Comparison of ENCODE assay signal across 8 cellular contexts in genomic region chr9:123834907-123835562, GRCh38.
DNase-seq lines count a peak whose midpoint lies in the region; ATAC-seq, FAIRE-seq and TF ChIP-seq lines count a peak whose summit lies in the region.

No MANE protein-coding gene starts in this region.

- DNase-seq in DMS153 (lab: John Stamatoyannopoulos, UW), result peak; percentile 38
- DNase-seq in H54 (ENCODE audit: insufficient read length, low spot score), result no peak
- DNase-seq in SKM-1 treated with dmso at 0.1 percent for 144 hours (lab: John Stamatoyannopoulos, UW; ENCODE audit: unreplicated experiment), result peak; percentile 77
- DNase-seq in immature natural killer cell, result peak; percentile 12 to 29 (median 13)
- DNase-seq in testis, result no peak
- no peak for DNase-seq in gastrocnemius medialis
- DNase-seq in tibial artery, result no peak

- peaks cover 0 to 21% (median 5%) of the 10 kb centered on the region in 3 donors for H3K36me3 Mint-ChIP-seq in immature natural killer cell

- peaks cover 23 to 25% of the 10 kb centered on the region in 2 donors for H3K4me1 Mint-ChIP-seq in immature natural killer cell

- intact Hi-C loops in testis (cut with DNase I; ENCODE audit: low total_unique reads) (no loop called here), gastrocnemius medialis (cut with DNase I; ENCODE audit: low total_unique reads) (no loop called here), tibial artery (cut with DNase I; ENCODE audit: low total_unique reads) (no loop called here)

- H3K4me1 ChIP-seq in testis (peaks cover 14% of the 10 kb centered on the region), gastrocnemius medialis (peaks cover 4 to 10% of the 10 kb centered on the region in 2 donors), tibial artery (peaks cover 0 to 5% (median 0%) of the 10 kb centered on the region in 4 donors)

- WGBS in testis, 2 donors, result 42% methylated on average over 7 of the region's 7 CpGs

- TF ChIP-seq POLR2A in H54 (IDR thresholded peaks at IDR 0.05; ENCODE audit: low read depth, low read length) (no peak), testis (IDR thresholded peaks at IDR 0.05) (no peak), gastrocnemius medialis (IDR thresholded peaks at IDR 0.05) (no peak)

- no peaks in the 10 kb centered on the region for H3K9me3 ChIP-seq in testis
- no peaks in the 10 kb centered on the region for H3K9me3 ChIP-seq in gastrocnemius medialis
- H3K9me3 ChIP-seq in tibial artery, result no peaks in the 10 kb centered on the region

- H3K36me3 ChIP-seq in testis (ENCODE audit: low read depth, missing control alignments) (no peaks in the 10 kb centered on the region), gastrocnemius medialis (no peaks in the 10 kb centered on the region), tibial artery (peaks cover 0 to 5% (median 0%) of the 10 kb centered on the region in 3 donors)

- peak; percentile 99 for FAIRE-seq in H54 (lab: Jason Lieb, UNC)

- H3K27ac ChIP-seq in testis, result no peak overlapping the region
- H3K27ac ChIP-seq in gastrocnemius medialis, result no peak overlapping the region
- H3K27ac ChIP-seq in tibial artery, result no peak overlapping the region

- H3K4me3 ChIP-seq in testis (no peak overlapping the region), gastrocnemius medialis (peak overlapping the region in 1 of 4 donors; percentile 2), tibial artery (no peak overlapping the region)

- H3K4me3 Mint-ChIP-seq in immature natural killer cell, result peak overlapping the region; percentile 80 to 88 (median 84)

- no peak for ATAC-seq in HG03045 (IDR thresholded peaks at IDR 0.05; ENCODE audit: unreplicated experiment)
- no peak for ATAC-seq in gastrocnemius medialis

- peak overlapping the region; percentile 33 to 88 (median 65) for H3K27ac Mint-ChIP-seq in immature natural killer cell

- H3K27me3 ChIP-seq in testis (no peaks in the 10 kb centered on the region), gastrocnemius medialis (no peaks in the 10 kb centered on the region), tibial artery (no peaks in the 10 kb centered on the region)

- peaks cover 0 to 2% (median 0%) of the 10 kb centered on the region in 3 donors for H3K27me3 Mint-ChIP-seq in immature natural killer cell (ENCODE audit: low read depth in 3 of 3)

- peaks cover 0 to 7% (median 2%) of the 10 kb centered on the region in 6 donors for H3K9me3 Mint-ChIP-seq in immature natural killer cell

- TF ChIP-seq CTCF in testis (IDR thresholded peaks at IDR 0.05), result no peak
- TF ChIP-seq CTCF in gastrocnemius medialis (IDR thresholded peaks at IDR 0.05 in 4 of 5, conservative IDR thresholded peaks at IDR 0.05 in 1 of 5), result no peak
- TF ChIP-seq CTCF in tibial artery (IDR thresholded peaks at IDR 0.05), result no peak

- in situ Hi-C loops in gastrocnemius medialis (cut with MboI; ENCODE audit: low sequenced_read_pairs in 4 of 4), result no loop called here

Comparison
In these comparisons a context has a peak if more than half of its experiments do, and no peak if none do; other contexts are left out.
1. DNase-seq: peak in DMS153 (single experiment), SKM-1 treated with dmso at 0.1 percent for 144 hours (single experiment) and immature natural killer cell (3 of 3); none in H54 (single experiment), testis (single experiment), gastrocnemius medialis (0 of 2) and tibial artery (0 of 2).